In genomic region chr12:25853696-25854095, GRCh38 we compare ENCODE assay signal across 20 cellular contexts.
DNase-seq lines count a peak whose midpoint lies in the region; ATAC-seq and TF ChIP-seq lines count a peak whose summit lies in the region.
"Had no signal": no experiment of that assay in that cellular context is flagged by ENCODE, and none has a peak within 500 bp of the region (broad histone marks: within the 10 kb centered on the region; RNA-seq: fewer than 3 reads in every experiment).

No MANE protein-coding gene starts in this region.

- intact Hi-C loops in right lobe of liver (cut with DNase I) (no loop called here), natural killer cell (cut with micrococcal nuclease) (no loop called here)

- H3K27me3 Mint-ChIP-seq in natural killer cell (ENCODE audit: low read depth in 2 of 2), result peaks cover 3 to 12% of the 10 kb centered on the region in 2 donors

- WGBS in right lobe of liver (ENCODE audit: insufficient coverage, low coverage, low lambda C conversion rate, missing lambda C conversion rate), result 21% methylated on average over 2 of the region's 2 CpGs

- H3K4me3 ChIP-seq in right lobe of liver, result no peak overlapping the region
- H3K4me3 ChIP-seq: BLaER1 treated with 17β-estradiol and CSF1 and Interleukin-3, amounts not matched to agents 10 nM and 100 nM; GM23338 had no signal

- H3K36me3 Mint-ChIP-seq in natural killer cell, result no peaks in the 10 kb centered on the region
- H3K36me3 Mint-ChIP-seq: CD4-positive, CD25-positive, alpha-beta regulatory T cell; CD8-positive, alpha-beta memory T cell had no signal

- H3K9me3 ChIP-seq in right lobe of liver, result no peaks in the 10 kb centered on the region
- H3K9me3 ChIP-seq: BLaER1 treated with 17β-estradiol and CSF1 and Interleukin-3, amounts not matched to agents 10 nM and 100 nM had no signal

- DNase-seq in DMS53 (lab: John Stamatoyannopoulos, UW) (peak; percentile 73), DMS53 treated with DMSO at 0.1 percent for 48 hours (lab: John Stamatoyannopoulos, UW; ENCODE audit: unreplicated experiment) (no peak), OCI-M1 (lab: John Stamatoyannopoulos, UW) (peak; percentile 18), right lobe of liver (no peak), natural killer cell (no peak), A172 (ENCODE audit: low spot score) (no peak)
- DNase-seq: CD4-positive, CD25-positive, alpha-beta regulatory T cell; CD8-positive, alpha-beta memory T cell; COR-L47; DMS 273 treated with DMSO at 0.1 percent for 48 hours; DMS79; GDM1; HCEC 1CT; KG1 had no signal

- H3K27ac ChIP-seq in right lobe of liver, result no peak overlapping the region
- H3K27ac ChIP-seq: 22Rv1; BLaER1 treated with 17β-estradiol and CSF1 and Interleukin-3, amounts not matched to agents 10 nM and 100 nM; HL-60 had no signal

- TF ChIP-seq POLR2A in right lobe of liver (IDR thresholded peaks at IDR 0.05), result no peak

- TF ChIP-seq CTCF in right lobe of liver (IDR thresholded peaks at IDR 0.05), result no peak
- TF ChIP-seq CTCF in natural killer cell (IDR thresholded peaks at IDR 0.05), result no peak

- no peaks in the 10 kb centered on the region for H3K36me3 ChIP-seq in right lobe of liver
- H3K36me3 ChIP-seq: BLaER1 treated with 17β-estradiol and CSF1 and Interleukin-3, amounts not matched to agents 10 nM and 100 nM had no signal

- no peaks in the 10 kb centered on the region for H3K9me3 Mint-ChIP-seq in natural killer cell
- H3K9me3 Mint-ChIP-seq: GM23338 had no signal

- no peak overlapping the region for H3K4me3 Mint-ChIP-seq in natural killer cell
- H3K4me3 Mint-ChIP-seq: B cell; CD4-positive, CD25-positive, alpha-beta regulatory T cell; CD8-positive, alpha-beta memory T cell; GM23338 had no signal

- H3K27ac Mint-ChIP-seq in natural killer cell, result no peak overlapping the region
- H3K27ac Mint-ChIP-seq: B cell; CD4-positive, CD25-positive, alpha-beta regulatory T cell; CD8-positive, alpha-beta memory T cell; GM23338 had no signal

- no peaks in the 10 kb centered on the region for H3K27me3 ChIP-seq in right lobe of liver
- H3K27me3 ChIP-seq: BLaER1 treated with 17β-estradiol and CSF1 and Interleukin-3, amounts not matched to agents 10 nM and 100 nM had no signal

- no peaks in the 10 kb centered on the region for H3K4me1 Mint-ChIP-seq in natural killer cell
- H3K4me1 Mint-ChIP-seq: B cell; CD4-positive, CD25-positive, alpha-beta regulatory T cell; CD8-positive, alpha-beta memory T cell; GM23338 had no signal

- peak; percentile 24 to 81 (median 49) for ATAC-seq in right lobe of liver
- ATAC-seq in natural killer cell, result no peak
- no peak for ATAC-seq in HG03442 (IDR thresholded peaks at IDR 0.05; ENCODE audit: unreplicated experiment)
- ATAC-seq: GM23338 had no signal

- H3K4me1 ChIP-seq in right lobe of liver, result no peaks in the 10 kb centered on the region

Comparison
In these comparisons a context has a peak if more than half of its experiments do, and no peak if none do; other contexts are left out.
1. DNase-seq: peak in DMS53 (single experiment) and OCI-M1 (single experiment); none in DMS53 treated with DMSO at 0.1 percent for 48 hours (single experiment), right lobe of liver (0 of 3), natural killer cell (single experiment) and A172 (single experiment).
2. ATAC-seq: peak in right lobe of liver (4 of 4); none in natural killer cell (0 of 3) and HG03442 (single experiment).